In genomic region chr17:49946964-49947584, GRCh38 we compare ENCODE assay signal across 1 cellular context.
TF ChIP-seq lines count a peak whose summit lies in the region.

No MANE protein-coding gene starts in this region.

TF ChIP-seq in HepG2, 621 proteins besides CTCF, POLR2A, EP300 and RAD21 (continued from another document and continues in another):
- TF ChIP-seq ZBTB4 (CRISPR knock-in tag; IDR thresholded peaks at IDR 0.05; ENCODE audit: borderline replicate concordance) (no peak), SMC3 (IDR thresholded peaks at IDR 0.05; ENCODE audit: low read length) (no peak), ZBED4 (CRISPR knock-in tag; IDR thresholded peaks at IDR 0.05; ENCODE audit: borderline replicate concordance) (peak; percentile 73; the same call in 1 of the 2 replicates), ZBTB20 (CRISPR knock-in tag; IDR thresholded peaks at IDR 0.05; ENCODE audit: borderline replicate concordance, low read depth) (no peak), ZNF33B (CRISPR knock-in tag; IDR thresholded peaks at IDR 0.05) (no peak), ZBTB7B (CRISPR knock-in tag; IDR thresholded peaks at IDR 0.05) (peak; percentile 54; the same call in 1 of the 2 replicates), ARID2 (CRISPR knock-in tag; IDR thresholded peaks at IDR 0.05; ENCODE audit: borderline replicate concordance) (no peak), FOSL2 (CRISPR knock-in tag; IDR thresholded peaks at IDR 0.05) (peak; percentile 78), SSRP1 (CRISPR knock-in tag; IDR thresholded peaks at IDR 0.05) (no peak), ZEB1 (IDR thresholded peaks at IDR 0.05; ENCODE audit: insufficient replicate concordance, low read depth) (no peak), RCOR2 (CRISPR knock-in tag; IDR thresholded peaks at IDR 0.05) (no peak), AHR (CRISPR knock-in tag; IDR thresholded peaks at IDR 0.05) (no peak), GATA4 (IDR thresholded peaks at IDR 0.05; ENCODE audit: borderline replicate concordance, low read depth) (no peak), PCBP1 (IDR thresholded peaks at IDR 0.05; ENCODE audit: borderline replicate concordance, low read depth, low read length) (no peak), ZFP36L2 (CRISPR knock-in tag; IDR thresholded peaks at IDR 0.05) (no peak), SP5 (CRISPR knock-in tag; IDR thresholded peaks at IDR 0.05; ENCODE audit: borderline replicate concordance, low read depth) (no peak), ZNF331 (CRISPR knock-in tag; IDR thresholded peaks at IDR 0.05) (no peak), ZIK1 (CRISPR knock-in tag; IDR thresholded peaks at IDR 0.05; ENCODE audit: borderline replicate concordance, low read depth) (no peak), GABPA (IDR thresholded peaks at IDR 0.05; ENCODE audit: low read depth, low read length) (no peak), GABPA (CRISPR knock-in tag; IDR thresholded peaks at IDR 0.05; ENCODE audit: low read depth) (no peak), HDAC6 (IDR thresholded peaks at IDR 0.05; ENCODE audit: low read depth, low read length) (no peak), ZNF546 (CRISPR knock-in tag; conservative IDR thresholded peaks at IDR 0.05) (no peak), PITX1 (CRISPR knock-in tag; IDR thresholded peaks at IDR 0.05) (0 out of 2 replicates have a peak, but pooled peaks have one; percentile 27), ZNF512 (CRISPR knock-in tag; IDR thresholded peaks at IDR 0.05) (no peak), TFAP4 (IDR thresholded peaks at IDR 0.05; ENCODE audit: borderline replicate concordance, low read depth) (peak; percentile 24; the same call in 1 of the 2 replicates), ZNF451 (CRISPR knock-in tag; IDR thresholded peaks at IDR 0.05) (no peak), CBX2 (IDR thresholded peaks at IDR 0.05; ENCODE audit: low read depth, low read length) (no peak), CBX2 (CRISPR knock-in tag; IDR thresholded peaks at IDR 0.05; ENCODE audit: low read depth) (no peak), HNF4G (IDR thresholded peaks at IDR 0.05; ENCODE audit: borderline replicate concordance, low read depth, low read length) (0 out of 2 replicates have a peak, but pooled peaks have one; percentile 7), HNF4G (CRISPR knock-in tag; IDR thresholded peaks at IDR 0.05; ENCODE audit: borderline replicate concordance, low read depth) (no peak), ISL2 (CRISPR knock-in tag; IDR thresholded peaks at IDR 0.05) (no peak), SATB2 (CRISPR knock-in tag; IDR thresholded peaks at IDR 0.05) (no peak), ZNF513 (CRISPR knock-in tag; conservative IDR thresholded peaks at IDR 0.05) (no peak), NR2F6 (IDR thresholded peaks at IDR 0.05) (0 out of 2 replicates have a peak, but pooled peaks have one; percentile 22), NR2F6 (CRISPR knock-in tag; IDR thresholded peaks at IDR 0.05) (no peak), NFYC (CRISPR knock-in tag; IDR thresholded peaks at IDR 0.05) (no peak), CHD4 (IDR thresholded peaks at IDR 0.05; ENCODE audit: borderline replicate concordance, low read length) (no peak), ZSCAN31 (CRISPR knock-in tag; IDR thresholded peaks at IDR 0.05; ENCODE audit: low read depth) (no peak), HES4 (CRISPR knock-in tag; IDR thresholded peaks at IDR 0.05; ENCODE audit: borderline replicate concordance) (no peak)
- TF ChIP-seq, protein P1, sequence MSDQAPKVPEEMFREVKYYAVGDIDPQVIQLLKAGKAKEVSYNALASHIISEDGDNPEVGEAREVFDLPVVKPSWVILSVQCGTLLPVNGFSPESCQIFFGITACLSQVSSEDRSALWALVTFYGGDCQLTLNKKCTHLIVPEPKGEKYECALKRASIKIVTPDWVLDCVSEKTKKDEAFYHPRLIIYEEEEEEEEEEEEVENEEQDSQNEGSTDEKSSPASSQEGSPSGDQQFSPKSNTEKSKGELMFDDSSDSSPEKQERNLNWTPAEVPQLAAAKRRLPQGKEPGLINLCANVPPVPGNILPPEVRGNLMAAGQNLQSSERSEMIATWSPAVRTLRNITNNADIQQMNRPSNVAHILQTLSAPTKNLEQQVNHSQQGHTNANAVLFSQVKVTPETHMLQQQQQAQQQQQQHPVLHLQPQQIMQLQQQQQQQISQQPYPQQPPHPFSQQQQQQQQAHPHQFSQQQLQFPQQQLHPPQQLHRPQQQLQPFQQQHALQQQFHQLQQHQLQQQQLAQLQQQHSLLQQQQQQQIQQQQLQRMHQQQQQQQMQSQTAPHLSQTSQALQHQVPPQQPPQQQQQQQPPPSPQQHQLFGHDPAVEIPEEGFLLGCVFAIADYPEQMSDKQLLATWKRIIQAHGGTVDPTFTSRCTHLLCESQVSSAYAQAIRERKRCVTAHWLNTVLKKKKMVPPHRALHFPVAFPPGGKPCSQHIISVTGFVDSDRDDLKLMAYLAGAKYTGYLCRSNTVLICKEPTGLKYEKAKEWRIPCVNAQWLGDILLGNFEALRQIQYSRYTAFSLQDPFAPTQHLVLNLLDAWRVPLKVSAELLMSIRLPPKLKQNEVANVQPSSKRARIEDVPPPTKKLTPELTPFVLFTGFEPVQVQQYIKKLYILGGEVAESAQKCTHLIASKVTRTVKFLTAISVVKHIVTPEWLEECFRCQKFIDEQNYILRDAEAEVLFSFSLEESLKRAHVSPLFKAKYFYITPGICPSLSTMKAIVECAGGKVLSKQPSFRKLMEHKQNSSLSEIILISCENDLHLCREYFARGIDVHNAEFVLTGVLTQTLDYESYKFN (CRISPR knock-in tag; conservative IDR thresholded peaks at IDR 0.05) = 0 out of 2 replicates have a peak, but pooled peaks have one; percentile 21
- TF ChIP-seq, protein P2, sequence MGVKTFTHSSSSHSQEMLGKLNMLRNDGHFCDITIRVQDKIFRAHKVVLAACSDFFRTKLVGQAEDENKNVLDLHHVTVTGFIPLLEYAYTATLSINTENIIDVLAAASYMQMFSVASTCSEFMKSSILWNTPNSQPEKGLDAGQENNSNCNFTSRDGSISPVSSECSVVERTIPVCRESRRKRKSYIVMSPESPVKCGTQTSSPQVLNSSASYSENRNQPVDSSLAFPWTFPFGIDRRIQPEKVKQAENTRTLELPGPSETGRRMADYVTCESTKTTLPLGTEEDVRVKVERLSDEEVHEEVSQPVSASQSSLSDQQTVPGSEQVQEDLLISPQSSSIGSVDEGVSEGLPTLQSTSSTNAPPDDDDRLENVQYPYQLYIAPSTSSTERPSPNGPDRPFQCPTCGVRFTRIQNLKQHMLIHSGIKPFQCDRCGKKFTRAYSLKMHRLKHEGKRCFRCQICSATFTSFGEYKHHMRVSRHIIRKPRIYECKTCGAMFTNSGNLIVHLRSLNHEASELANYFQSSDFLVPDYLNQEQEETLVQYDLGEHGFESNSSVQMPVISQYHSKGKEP (CRISPR knock-in tag; IDR thresholded peaks at IDR 0.05) = no peak
- TF ChIP-seq, protein P3, sequence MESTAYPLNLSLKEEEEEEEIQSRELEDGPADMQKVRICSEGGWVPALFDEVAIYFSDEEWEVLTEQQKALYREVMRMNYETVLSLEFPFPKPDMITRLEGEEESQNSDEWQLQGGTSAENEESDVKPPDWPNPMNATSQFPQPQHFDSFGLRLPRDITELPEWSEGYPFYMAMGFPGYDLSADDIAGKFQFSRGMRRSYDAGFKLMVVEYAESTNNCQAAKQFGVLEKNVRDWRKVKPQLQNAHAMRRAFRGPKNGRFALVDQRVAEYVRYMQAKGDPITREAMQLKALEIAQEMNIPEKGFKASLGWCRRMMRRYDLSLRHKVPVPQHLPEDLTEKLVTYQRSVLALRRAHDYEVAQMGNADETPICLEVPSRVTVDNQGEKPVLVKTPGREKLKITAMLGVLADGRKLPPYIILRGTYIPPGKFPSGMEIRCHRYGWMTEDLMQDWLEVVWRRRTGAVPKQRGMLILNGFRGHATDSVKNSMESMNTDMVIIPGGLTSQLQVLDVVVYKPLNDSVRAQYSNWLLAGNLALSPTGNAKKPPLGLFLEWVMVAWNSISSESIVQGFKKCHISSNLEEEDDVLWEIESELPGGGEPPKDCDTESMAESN (CRISPR knock-in tag; conservative IDR thresholded peaks at IDR 0.05) = 0 out of 2 replicates have a peak, but pooled peaks have one; percentile 23
- TF ChIP-seq, protein P4, sequence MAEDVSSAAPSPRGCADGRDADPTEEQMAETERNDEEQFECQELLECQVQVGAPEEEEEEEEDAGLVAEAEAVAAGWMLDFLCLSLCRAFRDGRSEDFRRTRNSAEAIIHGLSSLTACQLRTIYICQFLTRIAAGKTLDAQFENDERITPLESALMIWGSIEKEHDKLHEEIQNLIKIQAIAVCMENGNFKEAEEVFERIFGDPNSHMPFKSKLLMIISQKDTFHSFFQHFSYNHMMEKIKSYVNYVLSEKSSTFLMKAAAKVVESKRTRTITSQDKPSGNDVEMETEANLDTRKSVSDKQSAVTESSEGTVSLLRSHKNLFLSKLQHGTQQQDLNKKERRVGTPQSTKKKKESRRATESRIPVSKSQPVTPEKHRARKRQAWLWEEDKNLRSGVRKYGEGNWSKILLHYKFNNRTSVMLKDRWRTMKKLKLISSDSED (CRISPR knock-in tag; IDR thresholded peaks at IDR 0.05) = no peak
- TF ChIP-seq, protein P5, sequence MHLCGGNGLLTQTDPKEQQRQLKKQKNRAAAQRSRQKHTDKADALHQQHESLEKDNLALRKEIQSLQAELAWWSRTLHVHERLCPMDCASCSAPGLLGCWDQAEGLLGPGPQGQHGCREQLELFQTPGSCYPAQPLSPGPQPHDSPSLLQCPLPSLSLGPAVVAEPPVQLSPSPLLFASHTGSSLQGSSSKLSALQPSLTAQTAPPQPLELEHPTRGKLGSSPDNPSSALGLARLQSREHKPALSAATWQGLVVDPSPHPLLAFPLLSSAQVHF (CRISPR knock-in tag; IDR thresholded peaks at IDR 0.05) = no peak
